8 cellular contexts compared by ENCODE assay signal in genomic region chr10:130111115-130111847, GRCh38. TPM values are rescaled to one million over a fixed set of nuclear protein-coding genes. Genes with fewer than 3 reads are reported as not detected.
DNase-seq lines count a peak whose midpoint lies in the region; ATAC-seq and TF ChIP-seq lines count a peak whose summit lies in the region.

No MANE protein-coding gene starts in this region.

- peaks cover 2 to 3% of the 10 kb centered on the region in 2 donors for H3K36me3 Mint-ChIP-seq in activated T-cell treated with anti-CD3 and anti-CD28 coated beads, Interleukin-2, amount 50 U/mL, for 72 hours (ENCODE audit: insufficient read depth in 2 of 2)

- TSS peak; percentile 89 for BruUV-seq in PC-9 (replicated peaks; lab: Mats Ljungman, UMichigan)

- H3K4me1 ChIP-seq in PC-9 (replicated peaks; ENCODE audit: insufficient read depth) (no peaks in the 10 kb centered on the region), esophagus muscularis mucosa (peaks cover 11 to 36% (median 31%) of the 10 kb centered on the region in 4 donors), muscle layer of duodenum (ENCODE audit: control insufficient read depth in 1 of 2, insufficient read depth in 2 of 2, low read length in 2 of 2) (peaks cover 6 to 22% of the 10 kb centered on the region in 2 donors)

- intact Hi-C loops in PC-9 (cut with micrococcal nuclease; ENCODE audit: unreplicated experiment), result loop anchor here (1.0 kb wide), 1 partner anchor 25 kb away; the partner anchor contains the start of gene GLRX3
- intact Hi-C loops in esophagus muscularis mucosa (cut with DNase I), result loop anchor here (2.0 kb wide), 1 partner anchor 26 kb away; the partner anchor contains the start of gene GLRX3

- no peaks in the 10 kb centered on the region for H4K20me1 ChIP-seq in PC-9 (ENCODE audit: insufficient read depth)

- no peak for TF ChIP-seq CTCF in PC-9 (conservative IDR thresholded peaks at IDR 0.05)
- no peak for TF ChIP-seq CTCF in esophagus muscularis mucosa (IDR thresholded peaks at IDR 0.05)

- H3K27ac ChIP-seq in PC-9 (no peak overlapping the region), esophagus muscularis mucosa (replicated peaks in 1 of 4) (peak overlapping the region; percentile 92 to 94 (median 92)), muscle layer of duodenum (ENCODE audit: low read length) (peak overlapping the region; percentile 95)

- H3K4me3 ChIP-seq in Jurkat, Clone E6-1 (ENCODE audit: low read length), result peak overlapping the region; percentile 97
- H3K4me3 ChIP-seq in PC-9, result peak overlapping the region; percentile 65; the same call in 1 of the 2 replicates
- peak overlapping the region; percentile 69 to 90 (median 74) for H3K4me3 ChIP-seq in esophagus muscularis mucosa
- H3K4me3 ChIP-seq in muscle layer of duodenum (ENCODE audit: low read depth in 1 of 2, low read length in 2 of 2), result peak overlapping the region; percentile 92 to 94

- H3K79me2 ChIP-seq in PC-9 (ENCODE audit: low read depth), result no peaks in the 10 kb centered on the region

- peak overlapping the region; percentile 84 for H2AFZ ChIP-seq in PC-9

- peak overlapping the region; percentile 97 for H3K27ac Mint-ChIP-seq in activated T-cell treated with anti-CD3 and anti-CD28 coated beads, Interleukin-2, amount 50 U/mL, for 72 hours

- no peak for TF ChIP-seq EP300 in esophagus muscularis mucosa (IDR thresholded peaks at IDR 0.05)

- peaks cover 51% of the 10 kb centered on the region for H3K4me1 Mint-ChIP-seq in activated T-cell treated with anti-CD3 and anti-CD28 coated beads, Interleukin-2, amount 50 U/mL, for 72 hours (ENCODE audit: low read depth)

- ATAC-seq in GM21717 (IDR thresholded peaks at IDR 0.05; ENCODE audit: unreplicated experiment), result peak; percentile 92
- ATAC-seq in activated T-cell treated with anti-CD3 and anti-CD28 coated beads, Interleukin-2, amount 50 U/mL, for 72 hours (replicated peaks in 1 of 2), result peak; percentile 84 to 85

- H3K9me3 ChIP-seq in PC-9 (ENCODE audit: insufficient read depth, low read depth), result no peaks in the 10 kb centered on the region
- H3K9me3 ChIP-seq in esophagus muscularis mucosa, result no peaks in the 10 kb centered on the region
- no peaks in the 10 kb centered on the region for H3K9me3 ChIP-seq in muscle layer of duodenum (ENCODE audit: control insufficient read depth in 1 of 2, low read length in 2 of 2)

- no peaks in the 10 kb centered on the region for H3K36me3 ChIP-seq in PC-9 (ENCODE audit: low read depth)
- no peaks in the 10 kb centered on the region for H3K36me3 ChIP-seq in esophagus muscularis mucosa
- peaks cover 0 to 7% of the 10 kb centered on the region in 2 donors for H3K36me3 ChIP-seq in muscle layer of duodenum (ENCODE audit: control insufficient read depth in 1 of 2, insufficient read depth in 2 of 2, low read length in 2 of 2)

- peak; percentile 42 for TF ChIP-seq POLR2A in esophagus muscularis mucosa (IDR thresholded peaks at IDR 0.05; ENCODE audit: low read depth)

- H3K27me3 Mint-ChIP-seq in activated T-cell treated with anti-CD3 and anti-CD28 coated beads, Interleukin-2, amount 50 U/mL, for 72 hours (ENCODE audit: low read depth), result no peaks in the 10 kb centered on the region

- H3K4me2 ChIP-seq in PC-9, result peak overlapping the region; percentile 74

- peak overlapping the region; percentile 99 for H3K4me3 Mint-ChIP-seq in activated T-cell treated with anti-CD3 and anti-CD28 coated beads, Interleukin-2, amount 50 U/mL, for 72 hours

- peak; percentile 93 for DNase-seq in DMS53 treated with DMSO at 0.1 percent for 48 hours (lab: John Stamatoyannopoulos, UW; ENCODE audit: unreplicated experiment)
- peak; percentile 98 for DNase-seq in Jurkat, Clone E6-1 (ENCODE audit: low read depth, low spot score)
- DNase-seq in PC-9, result peak; percentile 77 to 85
- peak; percentile 92 to 95 for DNase-seq in activated T-cell treated with anti-CD3 and anti-CD28 coated beads, Interleukin-2, amount 50 U/mL, for 72 hours
- DNase-seq in esophagus muscularis mucosa (ENCODE audit: extremely low spot score), result peak; percentile 99
- peak; percentile 88 for DNase-seq in stimulated activated CD8-positive, alpha-beta memory T cell treated with anti-CD3 and anti-CD28 coated beads, Interleukin-7, amount 100 ng/mL, for 24 hours (ENCODE audit: low read depth)

- POLR2A ChIA-PET in PC-9 (lab: Charles Lee; ENCODE audit: unreplicated experiment), result interaction anchor here (0.6 to 1.3 kb wide), 5 partner anchors 26 to 72 kb away, joined by 3 to 5 read pairs (median 4); no protein-coding TSS in a partner anchor

- H3K9me3 Mint-ChIP-seq in activated T-cell treated with anti-CD3 and anti-CD28 coated beads, Interleukin-2, amount 50 U/mL, for 72 hours, result peaks cover 0 to 2% of the 10 kb centered on the region in 2 donors

- no peaks in the 10 kb centered on the region for H3K9me2 ChIP-seq in PC-9 (ENCODE audit: insufficient read depth)

- H3K27me3 ChIP-seq in PC-9 (ENCODE audit: insufficient read depth, low read depth) (no peaks in the 10 kb centered on the region), esophagus muscularis mucosa (no peaks in the 10 kb centered on the region), muscle layer of duodenum (ENCODE audit: low read depth, low read length) (no peaks in the 10 kb centered on the region)

- CTCF ChIA-PET in PC-9 (lab: Charles Lee), result interaction anchor here (0.7 kb wide), 1 partner anchor 27 kb away, joined by 3 read pairs; no protein-coding TSS in a partner anchor

- no peaks in the 10 kb centered on the region for H3F3A ChIP-seq in PC-9 (ENCODE audit: insufficient read depth, low read depth)

- 0% methylated on average over 2 of the region's 49 CpGs for WGBS in esophagus muscularis mucosa

RNA-seq across cellular contexts. Expression of gene C10orf143, which starts 0.7 kb away (rescaled TPM):
- 7.5 TPM for polyA plus RNA-seq in Jurkat, Clone E6-1 (2012; ENCODE audit: insufficient read depth, insufficient read length)
- 2.8 and 3.5 TPM in 2 replicates for total RNA-seq in PC-9 (2021)
- total RNA-seq in activated T-cell treated with anti-CD3 and anti-CD28 coated beads, Interleukin-2, amount 50 U/mL, for 72 hours, result 10 to 100 TPM in 1 of 2 donors, 1 to 10 TPM in 1; 6.4 to 12.0 TPM
- 1 to 10 TPM; 3.7 to 5.0 (median 4.3) TPM for total RNA-seq in esophagus muscularis mucosa

RNA-seq across cellular contexts. Expression of gene GLRX3, which starts 24.9 kb away (rescaled TPM):
- polyA plus RNA-seq in Jurkat, Clone E6-1 (2012; ENCODE audit: insufficient read depth, insufficient read length), result 147 TPM
- total RNA-seq in PC-9 (2021) (69.0 and 78.0 TPM in 2 replicates), esophagus muscularis mucosa (10 to 100 TPM; 44.9 to 61.4 (median 53.3) TPM)
- total RNA-seq in activated T-cell treated with anti-CD3 and anti-CD28 coated beads, Interleukin-2, amount 50 U/mL, for 72 hours, result 10 to 100 TPM; 58.5 to 69.3 TPM
